21 cellular contexts compared by ENCODE assay signal in the genomic region with DNA sequence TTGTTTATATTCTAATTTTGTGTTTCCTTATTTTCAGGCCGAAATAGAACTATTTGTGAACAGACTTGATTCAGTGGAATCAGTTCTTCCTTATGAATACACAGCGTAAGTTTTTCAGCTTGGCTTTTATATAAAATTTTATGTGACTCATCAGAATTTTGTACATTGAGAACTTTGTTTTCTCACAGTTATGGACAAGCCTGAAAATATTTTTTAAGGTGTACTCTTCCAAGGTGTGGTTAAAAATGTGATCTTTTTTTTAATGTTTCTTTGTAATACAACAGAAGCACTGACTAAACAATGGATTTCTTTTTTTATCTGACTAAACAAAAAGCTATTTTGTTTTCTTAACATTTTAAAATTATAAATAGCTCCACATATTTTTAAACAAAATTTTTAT.
"Had no signal": no experiment of that assay in that cellular context is flagged by ENCODE, and none has a peak within 500 bp of the region (broad histone marks: within the 10 kb centered on the region; RNA-seq: fewer than 3 reads in every experiment).

No MANE protein-coding gene starts in this region.

- H3K27ac ChIP-seq: colonic mucosa, gastroesophageal sphincter, heart left ventricle, hepatocyte, left lung, prostate gland, right atrium auricular region, spleen, testis, tibial artery had no signal

- ATAC-seq: effector memory CD8-positive, alpha-beta T cell; gastroesophageal sphincter; heart left ventricle; left cardiac atrium; left lung; naive thymus-derived CD8-positive, alpha-beta T cell; sciatic nerve; stimulated activated memory B cell treated with anti-CD40 and anti-IgM and Interleukin-4, amounts not matched to agents 10 μg/mL and 1 μg/mL and 100 μg/mL, for 72 hours; stimulated activated naive CD8-positive, alpha-beta T cell treated with anti-CD3 and anti-CD28 coated beads, Interleukin-15, Interleukin-2, amounts not matched to agents 100 U/mL and 50 U/mL, for 24 hours had no signal

- H3K4me3 ChIP-seq: colonic mucosa, gastroesophageal sphincter, heart left ventricle, hepatocyte, left lung, prostate gland, right atrium auricular region, spleen, testis, tibial artery had no signal

- H3K36me3 ChIP-seq: colonic mucosa had no signal

- H3K4me1 ChIP-seq: colonic mucosa, prostate gland, testis had no signal

- FAIRE-seq: endometrium had no signal

- H3K9me3 ChIP-seq: colonic mucosa, gastroesophageal sphincter, heart left ventricle, left lung, prostate gland, right atrium auricular region, spleen, testis, tibial artery had no signal

- H3K27me3 ChIP-seq: colonic mucosa, gastroesophageal sphincter, heart left ventricle, hepatocyte, left lung, right atrium auricular region, spleen, testis, tibial artery had no signal

- DNase-seq: colonic mucosa; effector memory CD8-positive, alpha-beta T cell; heart left ventricle; left cardiac atrium; left lung; naive thymus-derived CD8-positive, alpha-beta T cell; nephron progenitor cell; nucleus accumbens; spleen; stimulated activated CD4-positive, alpha-beta T cell treated with anti-CD3 and anti-CD28 coated beads, Interleukin-4, amount 100 ng/mL, for 4 hours; stimulated activated naive CD8-positive, alpha-beta T cell treated with anti-CD3 and anti-CD28 coated beads, Interleukin-15, Interleukin-2, amounts not matched to agents 100 U/mL and 50 U/mL, for 24 hours; substantia nigra; testis; tibial artery had no signal
